1 cellular context compared by ENCODE assay signal in genomic region chr3:126498936-126499335, GRCh38.
TF ChIP-seq lines count a peak whose summit lies in the region.

No MANE protein-coding gene starts in this region.

TF ChIP-seq in K562, 482 proteins besides CTCF, POLR2A, EP300 and RAD21:
- TF ChIP-seq ZBTB8A (IDR thresholded peaks at IDR 0.05; ENCODE audit: partially characterized antibody) (no peak), KLF13 (tag; IDR thresholded peaks at IDR 0.05; ENCODE audit: borderline replicate concordance, low read depth) (no peak), ARNT (IDR thresholded peaks at IDR 0.05) (no peak), MTA2 (IDR thresholded peaks at IDR 0.05; ENCODE audit: low read depth) (no peak), POLR2H (tag; IDR thresholded peaks at IDR 0.05; ENCODE audit: low read depth) (no peak)
